ENCODE assay signal across 27 cellular contexts in the genomic region with DNA sequence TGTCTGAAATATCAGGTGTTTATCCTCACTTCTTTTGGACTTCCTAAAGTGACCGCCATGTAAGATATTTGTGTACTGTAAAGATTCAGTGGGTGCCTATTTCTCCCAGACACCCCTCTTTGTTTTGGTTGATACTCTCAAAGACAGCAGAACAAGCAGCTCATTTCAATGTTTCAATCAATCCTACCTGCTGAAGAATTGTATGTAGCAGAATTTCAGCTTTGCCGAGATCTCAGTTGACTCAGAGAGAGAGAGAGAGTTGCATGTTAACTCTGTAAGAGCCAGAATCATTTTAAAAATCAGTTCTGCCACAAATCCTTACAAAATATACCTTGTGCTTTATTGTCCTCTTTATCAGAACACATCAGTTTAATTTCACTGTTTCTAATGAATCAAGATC.
"Had no signal": no experiment of that assay in that cellular context is flagged by ENCODE, and none has a peak within 500 bp of the region (broad histone marks: within the 10 kb centered on the region; RNA-seq: fewer than 3 reads in every experiment).

No MANE protein-coding gene starts in this region.

- H3K4me3 Mint-ChIP-seq: immature natural killer cell; naive thymus-derived CD8-positive, alpha-beta T cell; nephron; stimulated activated effector memory CD8-positive, alpha-beta T cell treated with anti-CD3 and anti-CD28 coated beads, Interleukin-12 subunit alpha, Interleukin-12 subunit beta, amount 100 ng/mL, for 72 hours; stimulated activated naive CD8-positive, alpha-beta T cell treated with anti-CD3 and anti-CD28 coated beads, Interleukin-15, Interleukin-2, amounts not matched to agents 100 ng/mL and 50 ng/mL, for 24 hours had no signal

- H3K9me3 ChIP-seq: pancreas, prostate gland, suprapubic skin, thoracic aorta, upper lobe of right lung had no signal

- H3K4me3 ChIP-seq: left lung, lower lobe of right lung, pancreas, prostate gland, skin epidermis, spleen, suprapubic skin, thoracic aorta, tibial artery, upper lobe of right lung had no signal

- H3K27ac ChIP-seq: left lung, lower lobe of right lung, pancreas, prostate gland, skin epidermis, spleen, suprapubic skin, thoracic aorta, tibial artery, upper lobe of right lung had no signal

- H3K4me1 ChIP-seq: left lung, lower lobe of right lung, pancreas, prostate gland, suprapubic skin, tibial artery, upper lobe of right lung had no signal

- H3K36me3 ChIP-seq: left lung, lower lobe of right lung, pancreas, prostate gland, spleen, suprapubic skin, thoracic aorta, tibial artery, upper lobe of right lung had no signal

- H3K27ac Mint-ChIP-seq: immature natural killer cell; naive thymus-derived CD8-positive, alpha-beta T cell; nephron; stimulated activated effector memory CD8-positive, alpha-beta T cell treated with anti-CD3 and anti-CD28 coated beads, Interleukin-12 subunit alpha, Interleukin-12 subunit beta, amount 100 ng/mL, for 72 hours; stimulated activated naive CD8-positive, alpha-beta T cell treated with anti-CD3 and anti-CD28 coated beads, Interleukin-15, Interleukin-2, amounts not matched to agents 100 ng/mL and 50 ng/mL, for 24 hours had no signal

- ATAC-seq: left colon; left lung; lower lobe of right lung; naive thymus-derived CD8-positive, alpha-beta T cell; pancreas; right cardiac atrium; sciatic nerve; stimulated activated effector memory CD8-positive, alpha-beta T cell treated with anti-CD3 and anti-CD28 coated beads, Interleukin-12 subunit alpha, Interleukin-12 subunit beta, amount 100 ng/mL, for 72 hours; upper lobe of right lung had no signal

- DNase-seq: hippocampal formation; immature natural killer cell; kidney; left colon; left lung; lower lobe of right lung; mammary epithelial cell; mesenchymal stem cell; naive thymus-derived CD8-positive, alpha-beta T cell; nucleus accumbens; pancreas; posterior cingulate gyrus; retina; right cardiac atrium; spleen; stimulated activated CD4-positive, alpha-beta T cell treated with anti-CD3 and anti-CD28 coated beads, Interleukin-4, amount 100 ng/mL, for 24 hours; stimulated activated naive CD4-positive, alpha-beta T cell; tibial artery; upper lobe of right lung had no signal

- H3K4me1 Mint-ChIP-seq: immature natural killer cell; naive thymus-derived CD8-positive, alpha-beta T cell; stimulated activated effector memory CD8-positive, alpha-beta T cell treated with anti-CD3 and anti-CD28 coated beads, Interleukin-12 subunit alpha, Interleukin-12 subunit beta, amount 100 ng/mL, for 72 hours had no signal

- H3K27me3 ChIP-seq: left lung, pancreas, spleen, suprapubic skin, tibial artery, upper lobe of right lung had no signal

- H3K36me3 Mint-ChIP-seq: stimulated activated effector memory CD8-positive, alpha-beta T cell treated with anti-CD3 and anti-CD28 coated beads, Interleukin-12 subunit alpha, Interleukin-12 subunit beta, amount 100 ng/mL, for 72 hours had no signal

- H3K27me3 Mint-ChIP-seq: naive thymus-derived CD8-positive, alpha-beta T cell; stimulated activated naive CD8-positive, alpha-beta T cell treated with anti-CD3 and anti-CD28 coated beads, Interleukin-15, Interleukin-2, amounts not matched to agents 100 ng/mL and 50 ng/mL, for 24 hours had no signal
